Comparison of ENCODE assay signal across 21 cellular contexts in genomic region chr7:80187279-80187678, GRCh38. TPM values are rescaled to one million over a fixed set of nuclear protein-coding genes. Genes with fewer than 3 reads are reported as not detected.
DNase-seq lines count a peak whose midpoint lies in the region; ATAC-seq lines count a peak whose summit lies in the region.
"Had no signal": no experiment of that assay in that cellular context is flagged by ENCODE, and none has a peak within 500 bp of the region (broad histone marks: within the 10 kb centered on the region; RNA-seq: fewer than 3 reads in every experiment).

No MANE protein-coding gene starts in this region.

- H3K4me3 ChIP-seq in GM23248 = no peak overlapping the region
- H3K4me3 ChIP-seq in MG63 = no peak overlapping the region
- H3K4me3 ChIP-seq: Peyer's patch, psoas muscle, skin epidermis, transverse colon had no signal

- H3K9me3 ChIP-seq in GM23248 (ENCODE audit: low read depth) = no peaks in the 10 kb centered on the region
- no peaks in the 10 kb centered on the region for H3K9me3 ChIP-seq in MG63
- H3K9me3 ChIP-seq: psoas muscle, transverse colon had no signal

- no peaks in the 10 kb centered on the region for H3K4me1 ChIP-seq in GM23248 (ENCODE audit: insufficient read depth)
- H3K4me1 ChIP-seq: Peyer's patch, psoas muscle had no signal

- DNase-seq in DMS 273 (lab: John Stamatoyannopoulos, UW; ENCODE audit: unreplicated experiment) = peak; percentile 34
- no peak for DNase-seq in DMS 273 treated with DMSO at 0.1 percent for 48 hours (lab: John Stamatoyannopoulos, UW)
- no peak for DNase-seq in left lobe of liver (ENCODE audit: low spot score)
- no peak for DNase-seq in NCI-H2227 treated with DMSO at 0.1 percent for 48 hours (lab: John Stamatoyannopoulos, UW)
- DNase-seq in GM23248 = no peak
- DNase-seq in MG63 = no peak
- DNase-seq: 8988T; activated CD4-positive, alpha-beta T cell treated with anti-CD3 and anti-CD28 coated beads for 48 hours; COR-L47; left ventricle myocardium superior; NCI-H1417 treated with DMSO at 0.1 percent for 48 hours; NCI-H524; Peyer's patch; psoas muscle; stimulated activated CD4-positive, alpha-beta T cell treated with anti-CD3 and anti-CD28 coated beads, Interleukin-1b, Interleukin-23, amount 100 ng/mL, for 48 hours; stimulated activated naive B cell treated with anti-CD40 and anti-IgM and Interleukin-4, amounts not matched to agents 10 μg/mL and 1 μg/mL and 100 μg/mL, for 72 hours; transverse colon had no signal

- no peaks in the 10 kb centered on the region for H3F3A ChIP-seq in GM23248 (ENCODE audit: insufficient read depth)

- in situ Hi-C loops in GM23248 (cut with MboI) = no loop called here

- no peak overlapping the region for H2AFZ ChIP-seq in GM23248

- H3K27me3 ChIP-seq in GM23248 (replicated peaks; ENCODE audit: insufficient read depth) (no peaks in the 10 kb centered on the region), MG63 (no peaks in the 10 kb centered on the region)
- H3K27me3 ChIP-seq: Peyer's patch, transverse colon had no signal

- WGBS in GM23248 (ENCODE audit: low coverage in 1 of 2, low lambda C conversion rate in 2 of 2, missing lambda C conversion rate in 2 of 2), 2 experiments = 21 to 22% methylated on average over 1 of the region's 1 CpG

- no peaks in the 10 kb centered on the region for H4K20me1 ChIP-seq in GM23248 (ENCODE audit: insufficient read depth)

- peak; percentile 21 for ATAC-seq in left lobe of liver
- ATAC-seq: activated T-helper 17 cell treated with anti-CD3 and anti-CD28 coated beads, Interleukin-2, amount 50 U/mL, for 72 hours; left ventricle myocardium superior; psoas muscle; stimulated activated naive B cell treated with anti-CD40 and anti-IgM and Interleukin-4, amounts not matched to agents 10 μg/mL and 1 μg/mL and 100 μg/mL, for 72 hours had no signal

- H3K36me3 ChIP-seq in GM23248 (ENCODE audit: low read depth) (no peaks in the 10 kb centered on the region), MG63 (no peaks in the 10 kb centered on the region)
- H3K36me3 ChIP-seq: Peyer's patch, transverse colon had no signal

- H3K27ac ChIP-seq in cingulate gyrus (ENCODE audit: low read depth, low read length) (peak overlapping the region; percentile 97), temporal lobe (ENCODE audit: low read depth, low read length) (peak overlapping the region; percentile 99), GM23248 (no peak overlapping the region)
- H3K27ac ChIP-seq: Peyer's patch, psoas muscle, transverse colon had no signal

- H3K4me2 ChIP-seq in GM23248 (ENCODE audit: unreplicated experiment) = no peak overlapping the region

- H3K79me2 ChIP-seq in GM23248 (ENCODE audit: insufficient read depth) = peaks cover 67% of the 10 kb centered on the region

- no peaks in the 10 kb centered on the region for H3K9me2 ChIP-seq in GM23248 (ENCODE audit: insufficient read depth)

- no peak overlapping the region for H3K9ac ChIP-seq in GM23248

RNA-seq across cellular contexts. Expression of gene GNAI1, which starts 52.6 kb away (rescaled TPM):
- 15.6 TPM for total RNA-seq in left lobe of liver
- total RNA-seq in temporal lobe = 161 TPM
- total RNA-seq in GM23248 (2014; rRNA removed; shearing (Covaris generic)) = 30.7 and 35.3 TPM in 2 replicates
- polyA plus RNA-seq in GM23248 (2016; fragmentation: Nextera tagmentation; extraction: Ambion mirVana) = 47.0 and 50.4 TPM in 2 replicates
- 8.8 and 13.8 TPM in 2 replicates for total RNA-seq in MG63 (2014; rRNA removed; shearing (Covaris generic); ENCODE audit: low replicate concordance)
- total RNA-seq: activated T-helper 17 cell treated with anti-CD3 and anti-CD28 coated beads, Interleukin-2, amount 50 U/mL, for 72 hours had no signal
